Comparison of ENCODE assay signal across 8 cellular contexts in the genomic region with DNA sequence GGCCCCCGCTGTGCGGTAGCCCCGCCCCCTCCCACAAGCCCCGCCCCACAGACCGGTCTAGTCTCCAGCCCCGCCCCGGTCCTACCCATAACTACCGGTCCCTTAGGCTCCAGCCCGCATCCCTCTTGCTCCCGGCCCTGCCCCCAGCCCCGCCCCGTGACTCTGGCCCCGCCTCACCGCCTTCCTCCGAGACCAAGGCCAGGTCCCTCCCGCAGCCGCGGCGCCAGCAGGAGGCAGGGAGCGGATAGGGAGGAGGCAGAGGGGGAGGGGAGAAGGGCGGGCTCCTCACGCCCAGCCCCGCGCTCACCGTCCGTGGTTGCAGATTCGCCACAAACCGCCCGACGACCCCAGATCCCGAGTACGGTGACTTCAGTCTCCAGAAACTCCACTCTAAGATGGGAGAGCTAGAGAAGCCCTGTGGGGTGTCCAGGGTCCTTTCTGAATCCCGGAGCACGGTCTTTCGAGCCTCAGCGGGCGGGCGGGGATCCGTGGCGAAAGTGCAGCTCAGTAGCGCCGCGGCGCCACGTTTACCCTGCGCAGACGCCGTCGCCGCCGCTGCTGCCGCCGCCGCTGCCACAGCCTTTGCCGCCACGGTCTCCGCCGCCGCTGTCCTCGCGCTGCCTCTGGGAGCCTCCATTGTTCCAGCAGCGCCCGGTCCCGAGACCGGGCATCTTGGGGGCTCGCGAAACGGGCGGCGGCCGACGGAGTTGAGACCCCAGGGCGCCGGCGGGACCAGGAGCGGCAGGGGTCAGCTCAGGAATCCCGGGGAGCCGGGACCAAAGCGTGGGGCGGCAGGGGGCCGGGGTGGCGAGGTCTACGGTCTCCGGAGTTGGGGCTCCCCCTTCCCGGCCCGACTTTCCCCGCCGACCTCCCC. TPM values are rescaled to one million over a fixed set of nuclear protein-coding genes. Genes with fewer than 3 reads are reported as not detected.
DNase-seq lines count a peak whose midpoint lies in the region; ATAC-seq and TF ChIP-seq lines count a peak whose summit lies in the region.

A gene with protein sequence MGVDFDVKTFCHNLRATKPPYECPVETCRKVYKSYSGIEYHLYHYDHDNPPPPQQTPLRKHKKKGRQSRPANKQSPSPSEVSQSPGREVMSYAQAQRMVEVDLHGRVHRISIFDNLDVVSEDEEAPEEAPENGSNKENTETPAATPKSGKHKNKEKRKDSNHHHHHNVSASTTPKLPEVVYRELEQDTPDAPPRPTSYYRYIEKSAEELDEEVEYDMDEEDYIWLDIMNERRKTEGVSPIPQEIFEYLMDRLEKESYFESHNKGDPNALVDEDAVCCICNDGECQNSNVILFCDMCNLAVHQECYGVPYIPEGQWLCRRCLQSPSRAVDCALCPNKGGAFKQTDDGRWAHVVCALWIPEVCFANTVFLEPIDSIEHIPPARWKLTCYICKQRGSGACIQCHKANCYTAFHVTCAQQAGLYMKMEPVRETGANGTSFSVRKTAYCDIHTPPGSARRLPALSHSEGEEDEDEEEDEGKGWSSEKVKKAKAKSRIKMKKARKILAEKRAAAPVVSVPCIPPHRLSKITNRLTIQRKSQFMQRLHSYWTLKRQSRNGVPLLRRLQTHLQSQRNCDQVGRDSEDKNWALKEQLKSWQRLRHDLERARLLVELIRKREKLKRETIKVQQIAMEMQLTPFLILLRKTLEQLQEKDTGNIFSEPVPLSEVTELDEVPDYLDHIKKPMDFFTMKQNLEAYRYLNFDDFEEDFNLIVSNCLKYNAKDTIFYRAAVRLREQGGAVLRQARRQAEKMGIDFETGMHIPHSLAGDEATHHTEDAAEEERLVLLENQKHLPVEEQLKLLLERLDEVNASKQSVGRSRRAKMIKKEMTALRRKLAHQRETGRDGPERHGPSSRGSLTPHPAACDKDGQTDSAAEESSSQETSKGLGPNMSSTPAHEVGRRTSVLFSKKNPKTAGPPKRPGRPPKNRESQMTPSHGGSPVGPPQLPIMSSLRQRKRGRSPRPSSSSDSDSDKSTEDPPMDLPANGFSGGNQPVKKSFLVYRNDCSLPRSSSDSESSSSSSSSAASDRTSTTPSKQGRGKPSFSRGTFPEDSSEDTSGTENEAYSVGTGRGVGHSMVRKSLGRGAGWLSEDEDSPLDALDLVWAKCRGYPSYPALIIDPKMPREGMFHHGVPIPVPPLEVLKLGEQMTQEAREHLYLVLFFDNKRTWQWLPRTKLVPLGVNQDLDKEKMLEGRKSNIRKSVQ (N-terminal part only) (plus strand): TSS at position 530 of the 874 bp plus-strand sequence. CDS start 2,406 bp downstream, outside the sequence.

- no peaks in the 10 kb centered on the region for H3K9me3 ChIP-seq in gastroesophageal sphincter

- H3K4me1 ChIP-seq in gastroesophageal sphincter, result peaks cover 3 to 50% (median 14%) of the 10 kb centered on the region in 3 donors

- H3K4me1 Mint-ChIP-seq in activated naive CD4-positive, alpha-beta T cell treated with anti-CD3 and anti-CD28 coated beads for 36 hours (ENCODE audit: low read depth), result peaks cover 59% of the 10 kb centered on the region

- DNase-seq in GM03348 (ENCODE audit: low spot score), result peak; percentile 99
- DNase-seq in HFF-Myc (ENCODE audit: extremely low read depth, low read depth), result peak; percentile 93
- DNase-seq in NAMALWA (ENCODE audit: low spot score), result peak; percentile 98
- DNase-seq in SK-N-DZ (ENCODE audit: low spot score), result peak; percentile 99
- DNase-seq in activated naive CD4-positive, alpha-beta T cell treated with anti-CD3 and anti-CD28 coated beads for 36 hours, result peak; percentile 100
- DNase-seq in non-pigmented ciliary epithelial cell (ENCODE audit: low read depth), result peak; percentile 92
- peak; percentile 92 for DNase-seq in superior temporal gyrus (ENCODE audit: extremely low spot score)

- no peak for TF ChIP-seq CTCF in HFF-Myc (IDR thresholded peaks at IDR 0.05; ENCODE audit: low read depth, low read length, missing control alignments)
- TF ChIP-seq CTCF in gastroesophageal sphincter (IDR thresholded peaks at IDR 0.05), result peak in 2 of 4 experiments; percentile 13 to 34

- ATAC-seq in gastroesophageal sphincter, result peak; percentile 98

- H3K27me3 Mint-ChIP-seq in activated naive CD4-positive, alpha-beta T cell treated with anti-CD3 and anti-CD28 coated beads for 36 hours (ENCODE audit: low read depth), result no peaks in the 10 kb centered on the region

- H3K36me3 Mint-ChIP-seq in activated naive CD4-positive, alpha-beta T cell treated with anti-CD3 and anti-CD28 coated beads for 36 hours (ENCODE audit: low read depth), result peaks cover 11% of the 10 kb centered on the region

- peak within 1 kb of the TSS; percentile 95 for H3K27ac Mint-ChIP-seq in activated naive CD4-positive, alpha-beta T cell treated with anti-CD3 and anti-CD28 coated beads for 36 hours

- intact Hi-C loops in activated naive CD4-positive, alpha-beta T cell treated with anti-CD3 and anti-CD28 coated beads for 36 hours (cut with micrococcal nuclease), result loop anchor here (1.0 to 5.0 kb wide), 13 partner anchors 19 to 768 kb away; a partner anchor contains a TSS

- H3K4me3 ChIP-seq in HFF-Myc (replicated peaks; ENCODE audit: low read depth, low read length), result peak within 1 kb of the TSS; percentile 95
- peak within 1 kb of the TSS; percentile 87 to 93 for H3K4me3 ChIP-seq in gastroesophageal sphincter

- peak within 1 kb of the TSS; percentile 82 to 99 (median 97) for H3K27ac ChIP-seq in gastroesophageal sphincter

- TF ChIP-seq EP300 in gastroesophageal sphincter (IDR thresholded peaks at IDR 0.05), result no peak

- H3K27me3 ChIP-seq in gastroesophageal sphincter, result no peaks in the 10 kb centered on the region

- CTCF ChIA-PET in activated naive CD4-positive, alpha-beta T cell treated with anti-CD3 and anti-CD28 coated beads for 36 hours (lab: Charles Lee), result interaction anchor here (1.0 to 1.7 kb wide), 4 partner anchors 9 to 47 kb away, joined by 3 to 4 read pairs (median 4); a partner anchor contains a TSS

- WGBS in gastroesophageal sphincter (ENCODE audit: low coverage in 1 of 2), 2 donors, result 0% methylated on average over 2 of the region's 88 CpGs; no CpG with 5 or more reads in 1 of the 2 donors

- no peaks in the 10 kb centered on the region for H3K9me3 Mint-ChIP-seq in activated naive CD4-positive, alpha-beta T cell treated with anti-CD3 and anti-CD28 coated beads for 36 hours

- peak within 1 kb of the TSS; percentile 84 for H3K4me3 Mint-ChIP-seq in activated naive CD4-positive, alpha-beta T cell treated with anti-CD3 and anti-CD28 coated beads for 36 hours

- TF ChIP-seq POLR2A in gastroesophageal sphincter (IDR thresholded peaks at IDR 0.05), result peak; percentile 47 to 66

- peaks cover 0 to 25% of the 10 kb centered on the region in 2 donors for H3K36me3 ChIP-seq in gastroesophageal sphincter

RNA-seq across cellular contexts. Expression of the gene that starts here (rescaled TPM):
- 28.4 TPM in 2 replicates for polyA plus RNA-seq in SK-N-DZ (2014; cell fraction: cytosol; rRNA removed)
- 46.5 and 55.9 TPM in 2 replicates for polyA plus RNA-seq in SK-N-DZ (2014; cell fraction: nucleus; rRNA removed)
- 10 to 100 TPM; 16.8 to 19.4 TPM for total RNA-seq in activated naive CD4-positive, alpha-beta T cell treated with anti-CD3 and anti-CD28 coated beads for 36 hours
- 10 to 100 TPM; 18.0 to 25.4 (median 21.6) TPM for total RNA-seq in gastroesophageal sphincter

Comparison
In these comparisons a context has a peak if more than half of its experiments do, and no peak if none do; other contexts are left out.
1. Peak in every context shown above with its lines: DNase-seq, ATAC-seq, H3K4me3 ChIP-seq and H3K27ac ChIP-seq.